Comparison of ENCODE assay signal across 19 cellular contexts in genomic region chr9:115416299-115416698, GRCh38.
DNase-seq lines count a peak whose midpoint lies in the region; ATAC-seq and TF ChIP-seq lines count a peak whose summit lies in the region.
"Had no signal": no experiment of that assay in that cellular context is flagged by ENCODE, and none has a peak within 500 bp of the region (broad histone marks: within the 10 kb centered on the region; RNA-seq: fewer than 3 reads in every experiment).

No MANE protein-coding gene starts in this region.

- peaks cover 9% of the 10 kb centered on the region for H3K27me3 Mint-ChIP-seq in activated naive CD8-positive, alpha-beta T cell treated with anti-CD3 and anti-CD28 coated beads, Interleukin-2, amount 50 U/mL, for 24 hours

- H3K4me1 ChIP-seq in tibial artery, result peaks cover 0 to 58% (median 21%) of the 10 kb centered on the region in 4 donors
- H3K4me1 ChIP-seq: foreskin keratinocyte, left lung, sigmoid colon had no signal

- peaks cover 14% of the 10 kb centered on the region for H3K9me3 Mint-ChIP-seq in activated naive CD8-positive, alpha-beta T cell treated with anti-CD3 and anti-CD28 coated beads, Interleukin-2, amount 50 U/mL, for 24 hours

- TF ChIP-seq CTCF in tibial artery (IDR thresholded peaks at IDR 0.05), result no peak

- no peaks in the 10 kb centered on the region for H3K27me3 ChIP-seq in tibial artery
- H3K27me3 ChIP-seq: foreskin keratinocyte, left lung, sigmoid colon had no signal

- peak; percentile 78 for ATAC-seq in GM19324 (IDR thresholded peaks at IDR 0.05; ENCODE audit: low FRiP score, unreplicated experiment)
- ATAC-seq in HG02642 (IDR thresholded peaks at IDR 0.05; ENCODE audit: poor library complexity, unreplicated experiment), result peak; percentile 70
- peak; percentile 61 for ATAC-seq in HG03342 (IDR thresholded peaks at IDR 0.05; ENCODE audit: unreplicated experiment)
- no peak for ATAC-seq in activated naive CD8-positive, alpha-beta T cell treated with anti-CD3 and anti-CD28 coated beads, Interleukin-2, amount 50 U/mL, for 24 hours
- ATAC-seq: foreskin keratinocyte, left lung had no signal

- H3K27ac ChIP-seq in tibial artery, result peak overlapping the region; percentile 66 to 77
- H3K27ac ChIP-seq: foreskin keratinocyte, left lung, sigmoid colon had no signal

- H3K36me3 ChIP-seq in tibial artery, result no peaks in the 10 kb centered on the region
- H3K36me3 ChIP-seq: left lung, sigmoid colon had no signal

- no peak for DNase-seq in tibial artery
- no peak for DNase-seq in NCI-H1092 treated with DMSO at 0.1 percent for 48 hours (lab: John Stamatoyannopoulos, UW)
- no peak for DNase-seq in activated naive CD8-positive, alpha-beta T cell treated with anti-CD3 and anti-CD28 coated beads, Interleukin-2, amount 50 U/mL, for 24 hours
- no peak for DNase-seq in RPMI8226
- DNase-seq: activated CD4-positive, CD25-positive, alpha-beta regulatory T cell treated with anti-CD3 and anti-CD28 coated beads, Interleukin-2, amount 50 U/mL, for 72 hours; activated naive CD4-positive, alpha-beta T cell; AML-193; foreskin keratinocyte; H9; left lung; NCI-H146; NCI-H446; SHP77; sigmoid colon; stimulated activated CD4-positive, alpha-beta T cell treated with anti-CD3 and anti-CD28 coated beads, Interleukin-2, amount 100 ng/mL, for 24 hours; T-helper 9 cell had no signal

- no peaks in the 10 kb centered on the region for H3K4me1 Mint-ChIP-seq in activated naive CD8-positive, alpha-beta T cell treated with anti-CD3 and anti-CD28 coated beads, Interleukin-2, amount 50 U/mL, for 24 hours

- no peaks in the 10 kb centered on the region for H3K36me3 Mint-ChIP-seq in activated naive CD8-positive, alpha-beta T cell treated with anti-CD3 and anti-CD28 coated beads, Interleukin-2, amount 50 U/mL, for 24 hours (ENCODE audit: low read depth)

- no peak overlapping the region for H3K4me3 ChIP-seq in tibial artery
- H3K4me3 ChIP-seq: left lung, sigmoid colon had no signal

- no peak overlapping the region for H3K4me3 Mint-ChIP-seq in activated naive CD8-positive, alpha-beta T cell treated with anti-CD3 and anti-CD28 coated beads, Interleukin-2, amount 50 U/mL, for 24 hours
- H3K4me3 Mint-ChIP-seq: H9 had no signal

- intact Hi-C loops in tibial artery (cut with DNase I; ENCODE audit: low total_unique reads), result no loop called here

- peaks cover 0 to 1% (median 0%) of the 10 kb centered on the region in 3 donors for H3K9me3 ChIP-seq in tibial artery
- H3K9me3 ChIP-seq: sigmoid colon had no signal

- H3K27ac Mint-ChIP-seq in activated naive CD8-positive, alpha-beta T cell treated with anti-CD3 and anti-CD28 coated beads, Interleukin-2, amount 50 U/mL, for 24 hours, result no peak overlapping the region
- H3K27ac Mint-ChIP-seq: H9 had no signal
